In genomic region chr12:53097207-53097563, GRCh38 we compare ENCODE assay signal across 7 cellular contexts. TPM values are rescaled to one million over a fixed set of nuclear protein-coding genes. Genes with fewer than 3 reads are reported as not detected.
DNase-seq lines count a peak whose midpoint lies in the region; ATAC-seq and TF ChIP-seq lines count a peak whose summit lies in the region.

No MANE protein-coding gene starts in this region.

- H3K36me3 ChIP-seq in HAP-1 (replicated peaks) (no peaks in the 10 kb centered on the region), SU-DHL-6 (ENCODE audit: low read length) (no peaks in the 10 kb centered on the region), ovary (no peaks in the 10 kb centered on the region)

- DNase-seq in HAP-1 (ENCODE audit: low spot score in 2 of 2), result peak in 1 of 2 experiments; percentile 54
- peak; percentile 49 for DNase-seq in fibroblast of villous mesenchyme (ENCODE audit: low read depth)
- DNase-seq in ovary, result peak in 3 of 5 donors; percentile 68 to 75 (median 72)
- no peak for DNase-seq in stimulated activated CD4-positive, alpha-beta T cell treated with anti-CD3 and anti-CD28 coated beads, Interleukin-4, amount 100 ng/mL, for 24 hours
- DNase-seq in SW 1271 (lab: John Stamatoyannopoulos, UW), result no peak

- H3K9me3 ChIP-seq in HAP-1, result no peaks in the 10 kb centered on the region
- H3K9me3 ChIP-seq in SU-DHL-6 (ENCODE audit: insufficient read depth, low read length), result no peaks in the 10 kb centered on the region
- H3K9me3 ChIP-seq in ovary, result no peaks in the 10 kb centered on the region

- H3K27me3 ChIP-seq in HAP-1 (ENCODE audit: low read depth) (no peaks in the 10 kb centered on the region), SU-DHL-6 (ENCODE audit: low read length) (no peaks in the 10 kb centered on the region), ovary (no peaks in the 10 kb centered on the region)

- no peaks in the 10 kb centered on the region for H3K79me2 ChIP-seq in SU-DHL-6 (ENCODE audit: insufficient read depth, low read length)

- peaks cover 11% of the 10 kb centered on the region for H3F3A ChIP-seq in SU-DHL-6 (ENCODE audit: insufficient read depth)

- in situ Hi-C loops in HAP-1 (cut with MboI; ENCODE audit: low sequenced_read_pairs), result no loop called here

- H3K9ac ChIP-seq in SU-DHL-6 (ENCODE audit: low read length), result peak overlapping the region; percentile 58

- ATAC-seq in HG03457 (IDR thresholded peaks at IDR 0.05; ENCODE audit: unreplicated experiment), result no peak

- no peaks in the 10 kb centered on the region for H4K20me1 ChIP-seq in SU-DHL-6 (ENCODE audit: low read depth, low read length)

- no peak for TF ChIP-seq POLR2A in ovary (IDR thresholded peaks at IDR 0.05)

- TF ChIP-seq EP300 in ovary (IDR thresholded peaks at IDR 0.05), result no peak

- peak overlapping the region; percentile 69 for H3K4me2 ChIP-seq in SU-DHL-6 (ENCODE audit: low read depth, low read length, poor library complexity, severe bottlenecking)

- H3K4me3 ChIP-seq in HAP-1, result peak overlapping the region; percentile 45
- H3K4me3 ChIP-seq in SU-DHL-6 (ENCODE audit: insufficient read depth, low read length, poor library complexity, severe bottlenecking), result peak overlapping the region; percentile 45
- peak overlapping the region; percentile 71 for H3K4me3 ChIP-seq in fibroblast of villous mesenchyme (ENCODE audit: low read depth, low read length)
- peak overlapping the region; percentile 51 for H3K4me3 ChIP-seq in ovary

- TF ChIP-seq CTCF in SU-DHL-6 (IDR thresholded peaks at IDR 0.05; ENCODE audit: insufficient read depth, low read length, poor library complexity, severe bottlenecking) (no peak), fibroblast of villous mesenchyme (IDR thresholded peaks at IDR 0.05; ENCODE audit: insufficient read depth, low read depth, low read length) (no peak), ovary (IDR thresholded peaks at IDR 0.05) (no peak)

- WGBS in ovary, 3 donors, result 1 to 2% (median 1%) methylated on average over 9 of the region's 9 CpGs

- peak overlapping the region; percentile 84 for H2AFZ ChIP-seq in SU-DHL-6 (ENCODE audit: low read depth, low read length, severe bottlenecking)

- H3K27ac ChIP-seq in SU-DHL-6 (ENCODE audit: low read depth, low read length) (no peak overlapping the region), ovary (peak overlapping the region; percentile 59 to 75)

- intact Hi-C loops in ovary (cut with DNase I), result no loop called here

- no peaks in the 10 kb centered on the region for H3K9me2 ChIP-seq in SU-DHL-6 (replicated peaks; ENCODE audit: insufficient read depth, low read length)

- H3K4me1 ChIP-seq in HAP-1 (peaks cover 6% of the 10 kb centered on the region), ovary (ENCODE audit: insufficient read depth) (peaks cover 14% of the 10 kb centered on the region)

RNA-seq across cellular contexts. Expression of gene IGFBP6, which starts 0.3 kb away (rescaled TPM):
- total RNA-seq in fibroblast of villous mesenchyme, result 277 and 396 TPM in 2 replicates
- total RNA-seq in ovary, result 100 to 1,000 TPM in 6 of 7 donors, 10 to 100 TPM in 1; 81.3 to 685 (median 224) TPM
- polyA plus RNA-seq in ovary, result 100 to 1,000 TPM in 1 of 2 donors, 10 to 100 TPM in 1; 78.9 to 112 TPM

RNA-seq across cellular contexts. Expression of gene SOAT2, which starts 6.1 kb away (rescaled TPM):
- not detected in 2 replicates for total RNA-seq in fibroblast of villous mesenchyme
- under 1 TPM in 3 of 7 donors, not detected in 4; 0.17 to 0.72 (median 0.53) TPM for total RNA-seq in ovary
- under 1 TPM; 0.07 to 0.28 TPM for polyA plus RNA-seq in ovary

RNA-seq across cellular contexts. Expression of gene SPRYD3, which starts 18.0 kb away (rescaled TPM):
- total RNA-seq in fibroblast of villous mesenchyme, result 17.4 and 19.4 TPM in 2 replicates
- total RNA-seq in ovary, result 10 to 100 TPM; 28.5 to 88.1 (median 79.9) TPM
- 10 to 100 TPM; 36.9 to 39.9 TPM for polyA plus RNA-seq in ovary

RNA-seq across cellular contexts. Expression of gene TNS2, which starts 47.3 kb away (rescaled TPM):
- total RNA-seq in fibroblast of villous mesenchyme (36.7 and 46.1 TPM in 2 replicates), ovary (100 to 1,000 TPM in 6 of 7 donors, 10 to 100 TPM in 1; 88.7 to 255 (median 190) TPM)
- polyA plus RNA-seq in ovary, result 100 to 1,000 TPM in 1 of 2 donors, 10 to 100 TPM in 1; 66.8 to 161 TPM

Comparison
In these comparisons a context has a peak if more than half of its experiments do, and no peak if none do; other contexts are left out.
1. DNase-seq: peak in fibroblast of villous mesenchyme (single experiment) and ovary (3 of 5); none in stimulated activated CD4-positive, alpha-beta T cell treated with anti-CD3 and anti-CD28 coated beads, Interleukin-4, amount 100 ng/mL, for 24 hours (single experiment) and SW 1271 (0 of 2).
2. Peak in every context shown above with its lines, with median percentiles within 50 percentile points of each other: H3K4me3 ChIP-seq.